8 cellular contexts compared by ENCODE assay signal in the genomic region with DNA sequence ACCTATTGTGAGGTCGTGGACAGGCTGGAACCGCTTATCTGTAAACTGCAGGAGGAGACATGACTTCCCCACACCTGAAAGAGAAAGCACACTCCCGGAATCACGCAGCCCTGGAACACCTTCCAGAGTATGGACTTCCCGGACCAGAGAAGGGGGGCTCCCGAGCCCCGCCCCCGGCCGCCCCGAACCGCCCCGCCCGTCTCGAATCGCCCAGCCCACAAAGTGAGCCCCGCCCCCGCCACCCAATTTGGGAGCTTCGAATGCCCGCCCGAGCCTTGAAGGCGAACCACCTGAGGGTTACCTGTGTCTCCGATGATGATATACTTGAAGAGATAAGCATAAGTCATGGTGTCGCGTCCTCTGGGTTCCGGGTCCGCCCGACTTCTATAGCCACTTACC.
DNase-seq lines count a peak whose midpoint lies in the region; ATAC-seq lines count a peak whose summit lies in the region.

No MANE protein-coding gene starts in this region.

- H3K4me1 Mint-ChIP-seq in stimulated activated effector memory CD8-positive, alpha-beta T cell treated with anti-CD3 and anti-CD28 coated beads, Interleukin-12 subunit alpha, Interleukin-12 subunit beta, amount 100 ng/mL, for 72 hours = peaks cover 25% of the 10 kb centered on the region

- peaks cover 11% of the 10 kb centered on the region for H3K4me1 ChIP-seq in ACC112 (ENCODE audit: control insufficient read depth, insufficient read depth, low read length, unreplicated experiment)
- peaks cover 7% of the 10 kb centered on the region for H3K4me1 ChIP-seq in HUES48 (ENCODE audit: control insufficient read depth, insufficient read depth, low read length)

- H3K27ac ChIP-seq in ACC112 (ENCODE audit: low read depth, low read length) (peak overlapping the region; percentile 37; the same call in 1 of the 2 replicates), HUES48 (ENCODE audit: low read depth, low read length) (peak overlapping the region; percentile 91)

- peak overlapping the region; percentile 60 for H3K9ac ChIP-seq in HUES48 (ENCODE audit: low read depth, low read length)

- H3K27ac Mint-ChIP-seq in stimulated activated effector memory CD8-positive, alpha-beta T cell treated with anti-CD3 and anti-CD28 coated beads, Interleukin-12 subunit alpha, Interleukin-12 subunit beta, amount 100 ng/mL, for 72 hours = peak overlapping the region; percentile 98

- H3K4me3 ChIP-seq in ACC112 (ENCODE audit: low read depth, low read length) (peak overlapping the region; percentile 95), HUES48 (ENCODE audit: low read depth, low read length) (peak overlapping the region; percentile 100)

- peak; percentile 74 to 78 (median 77) for DNase-seq in activated CD4-positive, CD25-positive, alpha-beta regulatory T cell (lab: John Stamatoyannopoulos, UW)
- peak; percentile 81 for DNase-seq in effector CD4-positive, alpha-beta T cell
- DNase-seq in middle frontal gyrus (ENCODE audit: extremely low spot score, low spot score) = peak; percentile 17
- peak; percentile 54 to 89 for DNase-seq in stimulated activated effector memory CD8-positive, alpha-beta T cell treated with anti-CD3 and anti-CD28 coated beads, Interleukin-12 subunit alpha, Interleukin-12 subunit beta, amount 100 ng/mL, for 72 hours (ENCODE audit: low spot score in 2 of 2)

- H3K27me3 ChIP-seq in ACC112 (ENCODE audit: insufficient read depth, low read length) = no peaks in the 10 kb centered on the region
- no peaks in the 10 kb centered on the region for H3K27me3 ChIP-seq in HUES48 (ENCODE audit: control insufficient read depth, insufficient read depth, low read length)

- peaks cover 77% of the 10 kb centered on the region for H3K36me3 Mint-ChIP-seq in stimulated activated effector memory CD8-positive, alpha-beta T cell treated with anti-CD3 and anti-CD28 coated beads, Interleukin-12 subunit alpha, Interleukin-12 subunit beta, amount 100 ng/mL, for 72 hours

- H3K79me2 ChIP-seq in ACC112 (ENCODE audit: control insufficient read depth, insufficient read depth, low read length, unreplicated experiment) = peaks cover 51% of the 10 kb centered on the region

- ATAC-seq in GM18520 (IDR thresholded peaks at IDR 0.05; ENCODE audit: unreplicated experiment) (peak; percentile 3), HG02571 (IDR thresholded peaks at IDR 0.05; ENCODE audit: unreplicated experiment) (no peak)
- peak; percentile 64 for ATAC-seq in stimulated activated effector memory CD8-positive, alpha-beta T cell treated with anti-CD3 and anti-CD28 coated beads, Interleukin-12 subunit alpha, Interleukin-12 subunit beta, amount 100 ng/mL, for 72 hours

- no peaks in the 10 kb centered on the region for H3K9me3 ChIP-seq in HUES48 (ENCODE audit: control insufficient read depth, insufficient read depth, low read length)

- H2AFZ ChIP-seq in ACC112 (ENCODE audit: low read length, unreplicated experiment) = peak overlapping the region; percentile 79

- H3K9me3 Mint-ChIP-seq in stimulated activated effector memory CD8-positive, alpha-beta T cell treated with anti-CD3 and anti-CD28 coated beads, Interleukin-12 subunit alpha, Interleukin-12 subunit beta, amount 100 ng/mL, for 72 hours = no peaks in the 10 kb centered on the region

- H3K36me3 ChIP-seq in ACC112 (ENCODE audit: insufficient read depth, low read length) (no peaks in the 10 kb centered on the region; the same call in 1 of the 2 replicates), HUES48 (ENCODE audit: control insufficient read depth, insufficient read depth, low read length) (peaks cover 30% of the 10 kb centered on the region)

- H3K4me3 Mint-ChIP-seq in stimulated activated effector memory CD8-positive, alpha-beta T cell treated with anti-CD3 and anti-CD28 coated beads, Interleukin-12 subunit alpha, Interleukin-12 subunit beta, amount 100 ng/mL, for 72 hours = peak overlapping the region; percentile 95

Comparison
In these comparisons a context has a peak if more than half of its experiments do, and no peak if none do; other contexts are left out.
1. DNase-seq: peak in every context shown above with its lines; median percentile 81 in effector CD4-positive, alpha-beta T cell; 77 in activated CD4-positive, CD25-positive, alpha-beta regulatory T cell; 72 in stimulated activated effector memory CD8-positive, alpha-beta T cell treated with anti-CD3 and anti-CD28 coated beads, Interleukin-12 subunit alpha, Interleukin-12 subunit beta, amount 100 ng/mL, for 72 hours; 17 in middle frontal gyrus.